33 cellular contexts compared by ENCODE assay signal in the genomic region with DNA sequence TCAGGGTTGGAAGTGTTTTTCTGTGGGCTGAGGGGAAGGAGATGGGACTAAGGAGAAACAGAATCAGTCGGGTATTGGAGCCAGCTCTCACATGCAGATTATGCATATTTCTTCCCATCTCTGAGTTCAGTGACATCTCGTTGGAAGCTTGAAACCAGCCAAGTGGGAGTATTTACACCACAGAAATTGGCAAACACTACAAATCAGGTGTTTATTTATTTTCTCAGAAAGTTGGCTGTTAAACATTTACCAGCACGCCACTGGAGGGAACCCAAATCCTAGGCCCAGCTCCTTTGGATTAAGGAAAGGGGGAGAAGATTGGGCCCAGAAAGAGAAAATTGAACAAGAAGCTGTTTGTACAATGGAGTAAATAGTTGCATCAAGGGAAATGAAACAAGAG.
"Had no signal": no experiment of that assay in that cellular context is flagged by ENCODE, and none has a peak within 500 bp of the region (broad histone marks: within the 10 kb centered on the region; RNA-seq: fewer than 3 reads in every experiment).

No MANE protein-coding gene starts in this region.

- H3K36me3 ChIP-seq: brain microvascular endothelial cell, cardiac muscle cell, Peyer's patch, SJCRH30, WERI-Rb-1 had no signal

- H3K27me3 Mint-ChIP-seq: activated CD8-positive, alpha-beta T cell treated with anti-CD3 and anti-CD28 coated beads for 36 hours; activated naive CD8-positive, alpha-beta T cell treated with anti-CD3 and anti-CD28 coated beads for 36 hours; activated T-helper 17 cell treated with anti-CD3 and anti-CD28 coated beads, Interleukin-2, amount 50 U/mL, for 72 hours had no signal

- ATAC-seq: activated CD8-positive, alpha-beta T cell treated with anti-CD3 and anti-CD28 coated beads for 36 hours; activated T-cell treated with anti-CD3 and anti-CD28 coated beads, Interleukin-2, amount 50 U/mL, for 72 hours; activated T-helper 17 cell treated with anti-CD3 and anti-CD28 coated beads, Interleukin-2, amount 50 U/mL, for 72 hours; PC-3 had no signal

- H3K4me1 ChIP-seq: Peyer's patch, SJCRH30 had no signal

- DNase-seq: activated CD4-positive, alpha-beta T cell treated with anti-CD3 and anti-CD28 coated beads for 1 hour; activated CD4-positive, alpha-beta T cell treated with anti-CD3 and anti-CD28 coated beads for 48 hours; activated CD4-positive, CD25-positive, alpha-beta regulatory T cell; activated CD8-positive, alpha-beta T cell treated with anti-CD3 and anti-CD28 coated beads for 36 hours; activated effector memory CD4-positive, alpha-beta T cell treated with anti-CD3 and anti-CD28 coated beads, Interleukin-2, amount 50 U/mL, for 16 hours; activated naive CD4-positive, alpha-beta T cell; activated naive CD4-positive, alpha-beta T cell treated with anti-CD3 and anti-CD28 coated beads, Interleukin-2, amount 50 U/mL, for 16 hours; activated naive CD8-positive, alpha-beta T cell treated with anti-CD3 and anti-CD28 coated beads for 36 hours; activated T-cell treated with anti-CD3 and anti-CD28 coated beads, Interleukin-2, amount 50 U/mL, for 1 hour; activated T-cell treated with anti-CD3 and anti-CD28 coated beads, Interleukin-2, amount 50 U/mL, for 72 hours; amniotic stem cell; aorta; brain microvascular endothelial cell; MM.1S; MV-4-11; NCI-H1092; NCI-H1417; NCI-H146; NCI-H187 treated with DMSO at 0.1 percent for 48 hours; NCI-H2081 treated with DMSO at 0.1 percent for 48 hours; NCI-H345; NCI-H524 treated with DMSO at 0.1 percent for 48 hours; NK-92 treated with Interleukin-12 subunit alpha and Interleukin-12 subunit beta, amount 100 ng/mL, for 24 hours; PC-3; SHP77; SJCRH30; T1000; WERI-Rb-1 had no signal

- H3K36me3 Mint-ChIP-seq: activated naive CD8-positive, alpha-beta T cell treated with anti-CD3 and anti-CD28 coated beads for 36 hours had no signal

- H3K4me3 Mint-ChIP-seq: activated CD8-positive, alpha-beta T cell treated with anti-CD3 and anti-CD28 coated beads for 36 hours; activated naive CD8-positive, alpha-beta T cell treated with anti-CD3 and anti-CD28 coated beads for 36 hours; activated T-cell treated with anti-CD3 and anti-CD28 coated beads, Interleukin-2, amount 50 U/mL, for 72 hours; activated T-helper 17 cell treated with anti-CD3 and anti-CD28 coated beads, Interleukin-2, amount 50 U/mL, for 72 hours; central memory CD8-positive, alpha-beta T cell had no signal

- H3K9me3 ChIP-seq: Peyer's patch, SJCRH30 had no signal

- H3K4me3 ChIP-seq: cardiac muscle cell, Peyer's patch, SJCRH30, SK-N-MC had no signal

- H3K27me3 ChIP-seq: brain microvascular endothelial cell, Peyer's patch, SJCRH30 had no signal

- H3K9me3 Mint-ChIP-seq: activated CD8-positive, alpha-beta T cell treated with anti-CD3 and anti-CD28 coated beads for 36 hours; activated naive CD8-positive, alpha-beta T cell treated with anti-CD3 and anti-CD28 coated beads for 36 hours; activated T-cell treated with anti-CD3 and anti-CD28 coated beads, Interleukin-2, amount 50 U/mL, for 72 hours; activated T-helper 17 cell treated with anti-CD3 and anti-CD28 coated beads, Interleukin-2, amount 50 U/mL, for 72 hours; central memory CD8-positive, alpha-beta T cell had no signal

- H3K4me1 Mint-ChIP-seq: activated naive CD8-positive, alpha-beta T cell treated with anti-CD3 and anti-CD28 coated beads for 36 hours; activated T-helper 17 cell treated with anti-CD3 and anti-CD28 coated beads, Interleukin-2, amount 50 U/mL, for 72 hours; central memory CD8-positive, alpha-beta T cell had no signal

- H3K27ac Mint-ChIP-seq: activated CD8-positive, alpha-beta T cell treated with anti-CD3 and anti-CD28 coated beads for 36 hours; activated naive CD8-positive, alpha-beta T cell treated with anti-CD3 and anti-CD28 coated beads for 36 hours; activated T-cell treated with anti-CD3 and anti-CD28 coated beads, Interleukin-2, amount 50 U/mL, for 72 hours; activated T-helper 17 cell treated with anti-CD3 and anti-CD28 coated beads, Interleukin-2, amount 50 U/mL, for 72 hours had no signal

- H3K27ac ChIP-seq: brain microvascular endothelial cell, cardiac muscle cell, Peyer's patch, SJCRH30, SK-N-MC, WERI-Rb-1 had no signal
